ENCODE assay signal across 15 cellular contexts in genomic region chr13:81184556-81185265, GRCh38.
"Had no signal": no experiment of that assay in that cellular context is flagged by ENCODE, and none has a peak within 500 bp of the region (broad histone marks: within the 10 kb centered on the region; RNA-seq: fewer than 3 reads in every experiment).

No MANE protein-coding gene starts in this region.

- H3K4me3 ChIP-seq: hepatocyte, ovary, testis, upper lobe of right lung had no signal

- DNase-seq: activated CD4-positive, alpha-beta T cell treated with anti-CD3 and anti-CD28 coated beads for 48 hours; activated CD8-positive, alpha-beta memory T cell treated with anti-CD3 and anti-CD28 coated beads, Interleukin-2, amount 50 U/mL, for 48 hours; activated CD8-positive, alpha-beta T cell treated with anti-CD3 and anti-CD28 coated beads, Interleukin-2, amount 10 ng/mL, durations not matched to agents 7 days and 5 days; activated naive CD4-positive, alpha-beta T cell treated with anti-CD3 and anti-CD28 coated beads, Interleukin-2, amount 50 U/mL, for 16 hours; amniotic stem cell; left ventricle myocardium superior; ovary; stimulated activated CD4-positive, alpha-beta T cell treated with anti-CD3 and anti-CD28 coated beads, Interleukin-15, amount 100 ng/mL, for 24 hours; stimulated activated CD4-positive, alpha-beta T cell treated with anti-CD3 and anti-CD28 coated beads, Interleukin-4, amount 100 ng/mL, for 24 hours; stimulated activated naive CD8-positive, alpha-beta T cell treated with anti-CD3 and anti-CD28 coated beads, Interleukin-15, amount 100 ng/mL, for 72 hours; T-cell; testis; upper lobe of right lung had no signal

- H3K4me2 ChIP-seq: hepatocyte had no signal

- H3K27ac ChIP-seq: hepatocyte, ovary, testis, upper lobe of right lung had no signal

- H3K79me2 ChIP-seq: hepatocyte had no signal

- H3K36me3 ChIP-seq: ovary, upper lobe of right lung had no signal

- H3K4me1 ChIP-seq: testis, upper lobe of right lung had no signal

- ATAC-seq: activated CD8-positive, alpha-beta T cell treated with anti-CD3 and anti-CD28 coated beads, Interleukin-2, amount 10 ng/mL, durations not matched to agents 7 days and 5 days; left ventricle myocardium superior; stimulated activated naive CD8-positive, alpha-beta T cell treated with anti-CD3 and anti-CD28 coated beads, Interleukin-15, amount 100 ng/mL, for 72 hours; T-cell; upper lobe of right lung; WTC11 had no signal

- H3K27me3 ChIP-seq: hepatocyte, ovary, testis, upper lobe of right lung had no signal
